1 cellular context compared by ENCODE assay signal in the genomic region with DNA sequence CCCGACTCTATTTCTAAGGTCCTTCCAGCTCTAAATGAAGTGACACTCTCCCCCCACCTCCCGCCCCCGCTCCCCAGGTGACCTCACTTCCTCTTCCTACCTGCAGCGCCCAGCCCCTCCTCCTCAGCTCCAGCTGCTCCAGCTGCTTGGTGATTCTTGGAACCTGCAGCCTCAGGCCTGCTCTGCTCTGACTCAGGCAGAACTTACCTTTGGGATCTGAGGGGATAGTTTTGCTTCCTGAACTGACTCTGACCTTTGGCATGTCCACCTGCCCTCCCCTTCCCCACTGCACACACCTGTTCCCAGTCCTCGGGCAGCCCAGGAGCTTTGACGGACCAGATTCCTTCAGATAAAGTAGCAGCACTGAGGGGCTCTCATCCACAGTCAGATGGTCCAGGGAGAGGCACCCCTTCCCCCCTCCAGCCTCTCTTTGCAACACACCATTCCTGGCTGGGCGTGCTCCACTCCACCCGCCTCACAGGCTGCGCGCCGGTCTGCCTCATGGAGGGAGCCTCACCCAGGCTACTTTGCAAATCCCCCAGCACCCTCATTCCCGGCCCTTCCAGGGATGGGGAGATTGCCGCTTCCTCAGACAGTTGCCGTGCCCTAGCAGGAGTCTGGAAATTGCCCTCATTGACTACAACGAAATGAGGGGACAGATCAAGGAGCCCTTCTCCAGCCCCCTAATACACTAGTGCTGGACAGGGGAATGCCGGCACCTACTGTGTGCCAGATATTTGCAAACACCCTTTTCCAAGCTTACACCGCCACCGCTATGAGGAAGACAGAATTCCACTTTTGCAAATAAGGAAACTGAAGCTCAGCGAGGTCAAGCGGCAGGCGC.
A peak's percentile ranks its signal among the peaks of the same experiment; 100 is the strongest.
TF ChIP-seq lines count a peak whose summit lies in the region.

No MANE protein-coding gene starts in this region.

TF ChIP-seq in H1, 55 proteins besides CTCF, POLR2A, EP300 and RAD21:
- peak; percentile 92 for TF ChIP-seq EGR1 (IDR thresholded peaks at IDR 0.05; ENCODE audit: borderline replicate concordance, low read depth, low read length)
- TF ChIP-seq SP1 (IDR thresholded peaks at IDR 0.05; ENCODE audit: low read depth, low read length): no peak
- TF ChIP-seq TAF1 (IDR thresholded peaks at IDR 0.05; ENCODE audit: low read depth, low read length): no peak
- peak; percentile 77 for TF ChIP-seq CREB1 (IDR thresholded peaks at IDR 0.05)
- TF ChIP-seq, protein P1, sequence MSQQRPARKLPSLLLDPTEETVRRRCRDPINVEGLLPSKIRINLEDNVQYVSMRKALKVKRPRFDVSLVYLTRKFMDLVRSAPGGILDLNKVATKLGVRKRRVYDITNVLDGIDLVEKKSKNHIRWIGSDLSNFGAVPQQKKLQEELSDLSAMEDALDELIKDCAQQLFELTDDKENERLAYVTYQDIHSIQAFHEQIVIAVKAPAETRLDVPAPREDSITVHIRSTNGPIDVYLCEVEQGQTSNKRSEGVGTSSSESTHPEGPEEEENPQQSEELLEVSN (IDR thresholded peaks at IDR 0.05): 0 out of 2 replicates have a peak, but pooled peaks have one; percentile 4
- TF ChIP-seq GABPA (IDR thresholded peaks at IDR 0.05; ENCODE audit: borderline replicate concordance, insufficient read depth, low read length): peak; percentile 44; the same call in 1 of the 2 replicates
- peak in 1 of 2 experiments; percentile 61; a peak in 1 of 4 replicates for TF ChIP-seq SIN3A (conservative IDR thresholded peaks at IDR 0.05 in 1 of 2, IDR thresholded peaks at IDR 0.05 in 1 of 2; ENCODE audit: low read depth in 1 of 2, low read length in 2 of 2)
- TF ChIP-seq CBX8 (IDR thresholded peaks at IDR 0.05; ENCODE audit: borderline replicate concordance, low read depth, low read length): no peak
